22 cellular contexts compared by ENCODE assay signal in genomic region chr4:3261411-3262207, GRCh38. TPM values are rescaled to one million over a fixed set of nuclear protein-coding genes. Genes with fewer than 3 reads are reported as not detected.
DNase-seq lines count a peak whose midpoint lies in the region; ATAC-seq and TF ChIP-seq lines count a peak whose summit lies in the region.
"Had no signal": no experiment of that assay in that cellular context is flagged by ENCODE, and none has a peak within 500 bp of the region (broad histone marks: within the 10 kb centered on the region; RNA-seq: fewer than 3 reads in every experiment).

No MANE protein-coding gene starts in this region.

- no peak for TF ChIP-seq CTCF in adrenal gland (IDR thresholded peaks at IDR 0.05)
- TF ChIP-seq CTCF in upper lobe of left lung (IDR thresholded peaks at IDR 0.05), result no peak
- no peak for TF ChIP-seq CTCF in MCF 10A (IDR thresholded peaks at IDR 0.05; ENCODE audit: unreplicated experiment)

- H3K27ac ChIP-seq in adrenal gland (no peak overlapping the region), upper lobe of left lung (no peak overlapping the region)
- H3K27ac ChIP-seq: epithelial cell of prostate, spleen had no signal

- H3K27me3 Mint-ChIP-seq in MCF 10A (ENCODE audit: insufficient read depth, unreplicated experiment), result peaks cover 21% of the 10 kb centered on the region
- H3K27me3 Mint-ChIP-seq: activated naive CD4-positive, alpha-beta T cell treated with anti-CD3 and anti-CD28 coated beads, Interleukin-2, amount 10 ng/mL, durations not matched to agents 7 days and 5 days had no signal

- intact Hi-C loops in adrenal gland (cut with DNase I) (no loop called here), MCF 10A (cut with micrococcal nuclease) (no loop called here)

- no peaks in the 10 kb centered on the region for H3K27me3 ChIP-seq in adrenal gland
- H3K27me3 ChIP-seq in upper lobe of left lung, result no peaks in the 10 kb centered on the region
- H3K27me3 ChIP-seq: spleen had no signal

- no peaks in the 10 kb centered on the region for H3K36me3 Mint-ChIP-seq in MCF 10A (ENCODE audit: insufficient read depth, unreplicated experiment)
- H3K36me3 Mint-ChIP-seq: activated naive CD4-positive, alpha-beta T cell treated with anti-CD3 and anti-CD28 coated beads, Interleukin-2, amount 10 ng/mL, durations not matched to agents 7 days and 5 days had no signal

- H3K4me1 Mint-ChIP-seq in MCF 10A (ENCODE audit: insufficient read depth, unreplicated experiment), result peaks cover 2% of the 10 kb centered on the region
- H3K4me1 Mint-ChIP-seq: activated naive CD4-positive, alpha-beta T cell treated with anti-CD3 and anti-CD28 coated beads, Interleukin-2, amount 10 ng/mL, durations not matched to agents 7 days and 5 days; immature natural killer cell had no signal

- no peak overlapping the region for H3K4me3 Mint-ChIP-seq in MCF 10A (ENCODE audit: unreplicated experiment)
- H3K4me3 Mint-ChIP-seq: activated naive CD4-positive, alpha-beta T cell treated with anti-CD3 and anti-CD28 coated beads, Interleukin-2, amount 10 ng/mL, durations not matched to agents 7 days and 5 days; immature natural killer cell had no signal

- H3K36me3 ChIP-seq in adrenal gland (replicated peaks in 1 of 2) (no peaks in the 10 kb centered on the region), upper lobe of left lung (no peaks in the 10 kb centered on the region)

- no peak for ATAC-seq in upper lobe of left lung (ENCODE audit: low FRiP score in 2 of 2)
- ATAC-seq in HG03521 (IDR thresholded peaks at IDR 0.05; ENCODE audit: unreplicated experiment), result no peak
- ATAC-seq: K562 had no signal

- TF ChIP-seq POLR2A in adrenal gland (IDR thresholded peaks at IDR 0.05) (no peak), upper lobe of left lung (IDR thresholded peaks at IDR 0.05) (no peak), erythroblast (IDR thresholded peaks at IDR 0.05; ENCODE audit: low read length) (no peak)

- H3K4me3 ChIP-seq in adrenal gland (no peak overlapping the region), upper lobe of left lung (no peak overlapping the region)
- H3K4me3 ChIP-seq: K562, spleen had no signal

- CTCF ChIA-PET in MCF 10A (lab: Yijun Ruan, JAX), result interaction anchor here (0.6 kb wide), 2 partner anchors 155 to 1249 kb away, joined by 3 read pairs; no protein-coding TSS in a partner anchor

- TF ChIP-seq EP300 in upper lobe of left lung (IDR thresholded peaks at IDR 0.05), result no peak

- no peaks in the 10 kb centered on the region for H3K4me1 ChIP-seq in adrenal gland (replicated peaks in 1 of 2)
- H3K4me1 ChIP-seq in upper lobe of left lung, result no peaks in the 10 kb centered on the region

- 85 to 91% (median 88%) methylated on average over 26 to 35 of the region's 35 CpGs for WGBS in adrenal gland, 4 donors
- WGBS in upper lobe of left lung, 2 donors, result 88 to 94% methylated on average over 30 to 34 of the region's 35 CpGs

- H3K9me3 ChIP-seq in adrenal gland (replicated peaks in 1 of 3) (no peaks in the 10 kb centered on the region), upper lobe of left lung (no peaks in the 10 kb centered on the region)
- H3K9me3 ChIP-seq: spleen had no signal

- H3K9me3 Mint-ChIP-seq in MCF 10A (ENCODE audit: unreplicated experiment), result no peaks in the 10 kb centered on the region
- H3K9me3 Mint-ChIP-seq: activated naive CD4-positive, alpha-beta T cell treated with anti-CD3 and anti-CD28 coated beads, Interleukin-2, amount 10 ng/mL, durations not matched to agents 7 days and 5 days had no signal

- DNase-seq in activated CD8-positive, alpha-beta memory T cell treated with anti-CD3 and anti-CD28 coated beads for 24 hours, result peak; percentile 37
- no peak for DNase-seq in activated CD8-positive, alpha-beta memory T cell treated with anti-CD3 and anti-CD28 coated beads, Interleukin-2, amount 50 U/mL, for 4 hours
- DNase-seq in adrenal gland (peak in 5 of 7 donors; percentile 2 to 37 (median 11)), mesenteric fat pad (ENCODE audit: low spot score) (peak; percentile 83), upper lobe of left lung (peak; percentile 13 to 70), erythroblast (lab: John Stamatoyannopoulos, UW) (no peak), MCF 10A (ENCODE audit: unreplicated experiment) (no peak)
- DNase-seq: activated CD4-positive, alpha-beta T cell treated with anti-CD3 and anti-CD28 coated beads, Interleukin-2, amount 50 U/mL, for 48 hours; activated naive CD4-positive, alpha-beta T cell treated with anti-CD3 and anti-CD28 coated beads, Interleukin-2, amount 10 ng/mL, durations not matched to agents 7 days and 5 days; Calu3; central memory CD4-positive, alpha-beta T cell; foreskin fibroblast; HCEC 1CT; immature natural killer cell; NCI-H1436 treated with DMSO at 0.1 percent for 48 hours; NCI-H524 treated with DMSO at 0.1 percent for 48 hours; spleen; stimulated activated CD4-positive, alpha-beta T cell treated with anti-CD3 and anti-CD28 coated beads, Interleukin-4, amount 100 ng/mL, for 24 hours; stimulated activated naive CD4-positive, alpha-beta T cell treated with Interleukin-2 at 50 U/mL for 16 hours had no signal

- H3K27ac Mint-ChIP-seq in MCF 10A (ENCODE audit: low read depth, unreplicated experiment), result no peak overlapping the region
- H3K27ac Mint-ChIP-seq: activated naive CD4-positive, alpha-beta T cell treated with anti-CD3 and anti-CD28 coated beads, Interleukin-2, amount 10 ng/mL, durations not matched to agents 7 days and 5 days; immature natural killer cell had no signal

- no TSS peak for BruUV-seq in MCF 10A (replicated peaks; lab: Mats Ljungman, UMichigan)

- POLR2A ChIA-PET in MCF 10A (lab: Yijun Ruan, JAX), result no interaction called here

RNA-seq across cellular contexts. Expression of gene MSANTD1, which starts 12.7 kb away (rescaled TPM):
- total RNA-seq in adrenal gland (1 to 10 TPM in 1 of 8 donors, under 1 TPM in 6, not detected in 1; 0.28 to 3.0 (median 0.46) TPM), mesenteric fat pad (0.80 TPM), upper lobe of left lung (1 to 10 TPM in 5 of 6 donors, under 1 TPM in 1; 1.00 to 7.3 (median 1.8) TPM), MCF 10A (2022) (0.37 and 0.66 TPM in 2 replicates)
- polyA plus RNA-seq in adrenal gland, result 1 to 10 TPM in 1 of 3 donors, under 1 TPM in 2; 0.05 to 1.1 (median 0.24) TPM
- polyA plus RNA-seq: immature natural killer cell, K562 had no signal

RNA-seq across cellular contexts. Expression of gene RGS12, which starts 31.2 kb away (rescaled TPM):
- total RNA-seq in adrenal gland, result 10 to 100 TPM; 15.5 to 35.2 (median 21.9) TPM
- 10 to 100 TPM in 2 of 3 donors, 1 to 10 TPM in 1; 8.2 to 73.9 (median 33.8) TPM for polyA plus RNA-seq in adrenal gland
- 26.3 TPM for total RNA-seq in mesenteric fat pad
- 100 to 1,000 TPM in 1 of 6 donors, 10 to 100 TPM in 5; 17.8 to 124 (median 49.7) TPM for total RNA-seq in upper lobe of left lung
- 28.3 and 36.0 TPM in 2 replicates for total RNA-seq in MCF 10A (2022)

Comparison
In these comparisons a context has a peak if more than half of its experiments do, and no peak if none do; other contexts are left out.
1. DNase-seq: peak in activated CD8-positive, alpha-beta memory T cell treated with anti-CD3 and anti-CD28 coated beads for 24 hours (single experiment), adrenal gland (5 of 7), mesenteric fat pad (single experiment) and upper lobe of left lung (2 of 2); none in activated CD8-positive, alpha-beta memory T cell treated with anti-CD3 and anti-CD28 coated beads, Interleukin-2, amount 50 U/mL, for 4 hours (single experiment), erythroblast (0 of 2) and MCF 10A (single experiment).